Comparison of ENCODE assay signal across 19 cellular contexts in genomic region chr12:65275627-65276026, GRCh38.
"Had no signal": no experiment of that assay in that cellular context is flagged by ENCODE, and none has a peak within 500 bp of the region (broad histone marks: within the 10 kb centered on the region; RNA-seq: fewer than 3 reads in every experiment).

No MANE protein-coding gene starts in this region.

- H3K36me3 Mint-ChIP-seq: natural killer cell; stimulated activated memory B cell treated with anti-CD40 and anti-IgM and Interleukin-4, amounts not matched to agents 10 μg/mL and 1 μg/mL and 100 μg/mL, for 72 hours had no signal

- H3K27ac ChIP-seq: coronary artery, gastroesophageal sphincter, psoas muscle, right lobe of liver, stomach, thoracic aorta, transverse colon had no signal

- H3K27me3 ChIP-seq: gastroesophageal sphincter, right lobe of liver had no signal

- H3K27ac Mint-ChIP-seq: endodermal cell; natural killer cell; stimulated activated memory B cell treated with anti-CD40 and anti-IgM and Interleukin-4, amounts not matched to agents 10 μg/mL and 1 μg/mL and 100 μg/mL, for 72 hours had no signal

- DNase-seq: effector CD4-positive, alpha-beta T cell; endodermal cell; glutamatergic neuron; islet precursor cell; natural killer cell; occipital lobe; psoas muscle; retina; right lobe of liver; stimulated activated CD4-positive, alpha-beta T cell treated with anti-CD3 and anti-CD28 coated beads, Interleukin-1b, Interleukin-23, amount 100 ng/mL, for 48 hours; stimulated activated CD4-positive, alpha-beta T cell treated with anti-CD3 and anti-CD28 coated beads, Interleukin-4, amount 100 ng/mL, for 24 hours; stomach; substantia nigra; transverse colon had no signal

- H3K36me3 ChIP-seq: gastroesophageal sphincter, right lobe of liver, stomach, thoracic aorta, transverse colon had no signal

- H3K4me3 ChIP-seq: coronary artery, gastroesophageal sphincter, psoas muscle, right lobe of liver, stomach, thoracic aorta, transverse colon had no signal

- ATAC-seq: gastroesophageal sphincter; left lobe of liver; natural killer cell; psoas muscle; right lobe of liver; stimulated activated memory B cell treated with anti-CD40 and anti-IgM and Interleukin-4, amounts not matched to agents 10 μg/mL and 1 μg/mL and 100 μg/mL, for 72 hours had no signal

- H3K4me3 Mint-ChIP-seq: endodermal cell; natural killer cell; stimulated activated memory B cell treated with anti-CD40 and anti-IgM and Interleukin-4, amounts not matched to agents 10 μg/mL and 1 μg/mL and 100 μg/mL, for 72 hours had no signal

- H3K9me3 ChIP-seq: gastroesophageal sphincter, psoas muscle, right lobe of liver, stomach, thoracic aorta, transverse colon had no signal

- H3K9me3 Mint-ChIP-seq: endodermal cell; natural killer cell; stimulated activated memory B cell treated with anti-CD40 and anti-IgM and Interleukin-4, amounts not matched to agents 10 μg/mL and 1 μg/mL and 100 μg/mL, for 72 hours had no signal
